ENCODE assay signal across 1 cellular context in the genomic region with DNA sequence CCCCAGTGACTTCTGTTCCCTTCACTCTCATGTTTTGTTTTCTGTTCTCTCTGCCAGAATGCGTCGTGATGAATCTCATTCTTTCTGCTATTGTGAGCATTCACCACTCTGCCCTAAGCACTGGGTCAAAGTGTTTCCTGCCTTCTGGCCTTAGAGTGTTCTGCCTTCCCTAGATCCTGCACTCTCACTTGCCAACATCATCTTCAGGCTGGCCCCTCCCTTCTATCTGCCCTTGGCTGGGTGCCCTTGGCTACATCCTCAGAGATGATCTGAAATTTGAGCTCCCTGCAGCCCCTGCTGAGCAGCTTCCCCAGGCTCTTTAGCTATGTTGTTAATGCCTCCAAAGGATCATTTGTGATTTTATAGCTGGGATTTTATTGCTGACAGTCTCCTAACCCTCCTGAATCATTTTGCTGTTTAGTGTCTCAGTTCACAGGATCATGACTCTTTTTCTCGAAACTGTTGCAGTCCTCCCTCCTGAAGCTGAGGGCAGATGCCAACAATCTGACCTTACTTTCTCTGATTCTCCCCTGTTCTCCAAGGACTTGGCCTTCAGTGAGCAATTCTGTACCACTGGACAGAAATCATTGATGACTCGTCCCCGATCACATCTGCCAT.
TF ChIP-seq lines count a peak whose summit lies in the region.

No MANE protein-coding gene starts in this region.

TF ChIP-seq in HepG2, 621 proteins besides CTCF, POLR2A, EP300 and RAD21 (continued from another document and continues in another):
- TF ChIP-seq AGO2 (optimal IDR thresholded peaks at IDR 0.05; ENCODE audit: low read depth, low read length) (peak; percentile 25), ZNF709 (CRISPR knock-in tag; IDR thresholded peaks at IDR 0.05) (no peak), ZNF331 (CRISPR knock-in tag; IDR thresholded peaks at IDR 0.05) (0 out of 2 replicates have a peak, but pooled peaks have one; percentile 30), SALL1 (CRISPR knock-in tag; IDR thresholded peaks at IDR 0.05) (peak; percentile 50; the same call in 1 of the 2 replicates), ZNF235 (CRISPR knock-in tag; IDR thresholded peaks at IDR 0.05; ENCODE audit: borderline replicate concordance) (no peak), RBM22 (optimal IDR thresholded peaks at IDR 0.05; ENCODE audit: low read length) (peak; percentile 88), MAF1 (CRISPR knock-in tag; IDR thresholded peaks at IDR 0.05; ENCODE audit: borderline replicate concordance) (no peak), CBFB (CRISPR knock-in tag; IDR thresholded peaks at IDR 0.05) (peak; percentile 62), SIX1 (CRISPR knock-in tag; IDR thresholded peaks at IDR 0.05; ENCODE audit: borderline replicate concordance) (0 out of 2 replicates have a peak, but pooled peaks have one; percentile 64), PAF1 (CRISPR knock-in tag; IDR thresholded peaks at IDR 0.05) (peak; percentile 86), SNRNP70 (IDR thresholded peaks at IDR 0.05; ENCODE audit: low read depth, low read length) (no peak), FOSL2 (CRISPR knock-in tag; IDR thresholded peaks at IDR 0.05) (peak; percentile 21; the same call in 1 of the 2 replicates), ZFYVE20 (CRISPR knock-in tag; IDR thresholded peaks at IDR 0.05; ENCODE audit: borderline replicate concordance, low read depth) (peak; percentile 69; the same call in 1 of the 2 replicates), MED1 (CRISPR knock-in tag; IDR thresholded peaks at IDR 0.05) (no peak), KAT8 (CRISPR knock-in tag; IDR thresholded peaks at IDR 0.05) (no peak), ZNF292 (CRISPR knock-in tag; IDR thresholded peaks at IDR 0.05; ENCODE audit: borderline replicate concordance, low read depth) (peak; percentile 32; the same call in 1 of the 2 replicates), MBNL3 (CRISPR knock-in tag; conservative IDR thresholded peaks at IDR 0.05) (0 out of 2 replicates have a peak, but pooled peaks have one; percentile 13), ZNF550 (CRISPR knock-in tag; IDR thresholded peaks at IDR 0.05; ENCODE audit: borderline replicate concordance) (no peak), ZNF543 (CRISPR knock-in tag; IDR thresholded peaks at IDR 0.05) (0 out of 2 replicates have a peak, but pooled peaks have one; percentile 10), YEATS2 (CRISPR knock-in tag; IDR thresholded peaks at IDR 0.05; ENCODE audit: borderline replicate concordance) (peak; percentile 13; the same call in 1 of the 2 replicates), ZNF567 (CRISPR knock-in tag; IDR thresholded peaks at IDR 0.05; ENCODE audit: borderline replicate concordance) (no peak), CREB1 (IDR thresholded peaks at IDR 0.05) (no peak), CREB1 (CRISPR knock-in tag; IDR thresholded peaks at IDR 0.05) (no peak), ZNF569 (CRISPR knock-in tag; IDR thresholded peaks at IDR 0.05; ENCODE audit: borderline replicate concordance) (no peak), ZNF326 (CRISPR knock-in tag; IDR thresholded peaks at IDR 0.05; ENCODE audit: borderline replicate concordance) (peak; percentile 86; the same call in 1 of the 2 replicates), ZSCAN22 (CRISPR knock-in tag; IDR thresholded peaks at IDR 0.05) (no peak), ZSCAN12 (CRISPR knock-in tag; IDR thresholded peaks at IDR 0.05) (no peak), NCOA2 (CRISPR knock-in tag; IDR thresholded peaks at IDR 0.05) (0 out of 2 replicates have a peak, but pooled peaks have one; percentile 16), ERF (CRISPR knock-in tag; IDR thresholded peaks at IDR 0.05) (no peak), POLR2AphosphoS2 (IDR thresholded peaks at IDR 0.05; ENCODE audit: low read depth, low read length) (peak; percentile 73; the same call in 1 of the 2 replicates), ARNT2 (CRISPR knock-in tag; IDR thresholded peaks at IDR 0.05; ENCODE audit: low read depth) (peak; percentile 42; the same call in 1 of the 2 replicates), CHCHD3 (CRISPR knock-in tag; IDR thresholded peaks at IDR 0.05) (0 out of 2 replicates have a peak, but pooled peaks have one; percentile 81), EZH2 (conservative IDR thresholded peaks at IDR 0.05; ENCODE audit: low read depth, low read length) (no peak), GATAD2A (CRISPR knock-in tag; IDR thresholded peaks at IDR 0.05) (0 out of 2 replicates have a peak, but pooled peaks have one; percentile 23), SOX13 (IDR thresholded peaks at IDR 0.05) (no peak), SOX13 (CRISPR knock-in tag; conservative IDR thresholded peaks at IDR 0.05 in 1 of 2, IDR thresholded peaks at IDR 0.05 in 1 of 2) (0 out of 4 replicates have a peak, but pooled peaks of 1 of the 2 experiments have one; percentile 2), ZBTB3 (CRISPR knock-in tag; IDR thresholded peaks at IDR 0.05; ENCODE audit: borderline replicate concordance, low read depth) (no peak), POLR2G (IDR thresholded peaks at IDR 0.05; ENCODE audit: low read depth, low read length) (peak; percentile 18), ZNF772 (CRISPR knock-in tag; IDR thresholded peaks at IDR 0.05) (0 out of 2 replicates have a peak, but pooled peaks have one; percentile 68), STAT5B (CRISPR knock-in tag; IDR thresholded peaks at IDR 0.05) (no peak), IRF2 (CRISPR knock-in tag; IDR thresholded peaks at IDR 0.05) (peak; percentile 31; the same call in 1 of the 2 replicates)
- TF ChIP-seq, protein P1, sequence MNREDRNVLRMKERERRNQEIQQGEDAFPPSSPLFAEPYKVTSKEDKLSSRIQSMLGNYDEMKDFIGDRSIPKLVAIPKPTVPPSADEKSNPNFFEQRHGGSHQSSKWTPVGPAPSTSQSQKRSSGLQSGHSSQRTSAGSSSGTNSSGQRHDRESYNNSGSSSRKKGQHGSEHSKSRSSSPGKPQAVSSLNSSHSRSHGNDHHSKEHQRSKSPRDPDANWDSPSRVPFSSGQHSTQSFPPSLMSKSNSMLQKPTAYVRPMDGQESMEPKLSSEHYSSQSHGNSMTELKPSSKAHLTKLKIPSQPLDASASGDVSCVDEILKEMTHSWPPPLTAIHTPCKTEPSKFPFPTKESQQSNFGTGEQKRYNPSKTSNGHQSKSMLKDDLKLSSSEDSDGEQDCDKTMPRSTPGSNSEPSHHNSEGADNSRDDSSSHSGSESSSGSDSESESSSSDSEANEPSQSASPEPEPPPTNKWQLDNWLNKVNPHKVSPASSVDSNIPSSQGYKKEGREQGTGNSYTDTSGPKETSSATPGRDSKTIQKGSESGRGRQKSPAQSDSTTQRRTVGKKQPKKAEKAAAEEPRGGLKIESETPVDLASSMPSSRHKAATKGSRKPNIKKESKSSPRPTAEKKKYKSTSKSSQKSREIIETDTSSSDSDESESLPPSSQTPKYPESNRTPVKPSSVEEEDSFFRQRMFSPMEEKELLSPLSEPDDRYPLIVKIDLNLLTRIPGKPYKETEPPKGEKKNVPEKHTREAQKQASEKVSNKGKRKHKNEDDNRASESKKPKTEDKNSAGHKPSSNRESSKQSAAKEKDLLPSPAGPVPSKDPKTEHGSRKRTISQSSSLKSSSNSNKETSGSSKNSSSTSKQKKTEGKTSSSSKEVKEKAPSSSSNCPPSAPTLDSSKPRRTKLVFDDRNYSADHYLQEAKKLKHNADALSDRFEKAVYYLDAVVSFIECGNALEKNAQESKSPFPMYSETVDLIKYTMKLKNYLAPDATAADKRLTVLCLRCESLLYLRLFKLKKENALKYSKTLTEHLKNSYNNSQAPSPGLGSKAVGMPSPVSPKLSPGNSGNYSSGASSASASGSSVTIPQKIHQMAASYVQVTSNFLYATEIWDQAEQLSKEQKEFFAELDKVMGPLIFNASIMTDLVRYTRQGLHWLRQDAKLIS (CRISPR knock-in tag; IDR thresholded peaks at IDR 0.05): peak; percentile 59
- TF ChIP-seq, protein P2, sequence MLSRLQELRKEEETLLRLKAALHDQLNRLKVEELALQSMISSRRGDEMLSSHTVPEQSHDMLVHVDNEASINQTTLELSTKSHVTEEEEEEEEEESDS (CRISPR knock-in tag; IDR thresholded peaks at IDR 0.05; ENCODE audit: borderline replicate concordance): no peak
- TF ChIP-seq, protein P3, sequence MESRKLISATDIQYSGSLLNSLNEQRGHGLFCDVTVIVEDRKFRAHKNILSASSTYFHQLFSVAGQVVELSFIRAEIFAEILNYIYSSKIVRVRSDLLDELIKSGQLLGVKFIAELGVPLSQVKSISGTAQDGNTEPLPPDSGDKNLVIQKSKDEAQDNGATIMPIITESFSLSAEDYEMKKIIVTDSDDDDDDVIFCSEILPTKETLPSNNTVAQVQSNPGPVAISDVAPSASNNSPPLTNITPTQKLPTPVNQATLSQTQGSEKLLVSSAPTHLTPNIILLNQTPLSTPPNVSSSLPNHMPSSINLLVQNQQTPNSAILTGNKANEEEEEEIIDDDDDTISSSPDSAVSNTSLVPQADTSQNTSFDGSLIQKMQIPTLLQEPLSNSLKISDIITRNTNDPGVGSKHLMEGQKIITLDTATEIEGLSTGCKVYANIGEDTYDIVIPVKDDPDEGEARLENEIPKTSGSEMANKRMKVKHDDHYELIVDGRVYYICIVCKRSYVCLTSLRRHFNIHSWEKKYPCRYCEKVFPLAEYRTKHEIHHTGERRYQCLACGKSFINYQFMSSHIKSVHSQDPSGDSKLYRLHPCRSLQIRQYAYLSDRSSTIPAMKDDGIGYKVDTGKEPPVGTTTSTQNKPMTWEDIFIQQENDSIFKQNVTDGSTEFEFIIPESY (CRISPR knock-in tag; IDR thresholded peaks at IDR 0.05): no peak
- TF ChIP-seq, protein P4, sequence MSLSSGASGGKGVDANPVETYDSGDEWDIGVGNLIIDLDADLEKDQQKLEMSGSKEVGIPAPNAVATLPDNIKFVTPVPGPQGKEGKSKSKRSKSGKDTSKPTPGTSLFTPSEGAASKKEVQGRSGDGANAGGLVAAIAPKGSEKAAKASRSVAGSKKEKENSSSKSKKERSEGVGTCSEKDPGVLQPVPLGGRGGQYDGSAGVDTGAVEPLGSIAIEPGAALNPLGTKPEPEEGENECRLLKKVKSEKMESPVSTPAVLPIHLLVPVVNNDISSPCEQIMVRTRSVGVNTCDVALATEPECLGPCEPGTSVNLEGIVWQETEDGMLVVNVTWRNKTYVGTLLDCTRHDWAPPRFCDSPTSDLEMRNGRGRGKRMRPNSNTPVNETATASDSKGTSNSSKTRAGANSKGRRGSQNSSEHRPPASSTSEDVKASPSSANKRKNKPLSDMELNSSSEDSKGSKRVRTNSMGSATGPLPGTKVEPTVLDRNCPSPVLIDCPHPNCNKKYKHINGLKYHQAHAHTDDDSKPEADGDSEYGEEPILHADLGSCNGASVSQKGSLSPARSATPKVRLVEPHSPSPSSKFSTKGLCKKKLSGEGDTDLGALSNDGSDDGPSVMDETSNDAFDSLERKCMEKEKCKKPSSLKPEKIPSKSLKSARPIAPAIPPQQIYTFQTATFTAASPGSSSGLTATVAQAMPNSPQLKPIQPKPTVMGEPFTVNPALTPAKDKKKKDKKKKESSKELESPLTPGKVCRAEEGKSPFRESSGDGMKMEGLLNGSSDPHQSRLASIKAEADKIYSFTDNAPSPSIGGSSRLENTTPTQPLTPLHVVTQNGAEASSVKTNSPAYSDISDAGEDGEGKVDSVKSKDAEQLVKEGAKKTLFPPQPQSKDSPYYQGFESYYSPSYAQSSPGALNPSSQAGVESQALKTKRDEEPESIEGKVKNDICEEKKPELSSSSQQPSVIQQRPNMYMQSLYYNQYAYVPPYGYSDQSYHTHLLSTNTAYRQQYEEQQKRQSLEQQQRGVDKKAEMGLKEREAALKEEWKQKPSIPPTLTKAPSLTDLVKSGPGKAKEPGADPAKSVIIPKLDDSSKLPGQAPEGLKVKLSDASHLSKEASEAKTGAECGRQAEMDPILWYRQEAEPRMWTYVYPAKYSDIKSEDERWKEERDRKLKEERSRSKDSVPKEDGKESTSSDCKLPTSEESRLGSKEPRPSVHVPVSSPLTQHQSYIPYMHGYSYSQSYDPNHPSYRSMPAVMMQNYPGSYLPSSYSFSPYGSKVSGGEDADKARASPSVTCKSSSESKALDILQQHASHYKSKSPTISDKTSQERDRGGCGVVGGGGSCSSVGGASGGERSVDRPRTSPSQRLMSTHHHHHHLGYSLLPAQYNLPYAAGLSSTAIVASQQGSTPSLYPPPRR (CRISPR knock-in tag; IDR thresholded peaks at IDR 0.05; ENCODE audit: borderline replicate concordance): 0 out of 2 replicates have a peak, but pooled peaks have one; percentile 15
- TF ChIP-seq, protein P5, sequence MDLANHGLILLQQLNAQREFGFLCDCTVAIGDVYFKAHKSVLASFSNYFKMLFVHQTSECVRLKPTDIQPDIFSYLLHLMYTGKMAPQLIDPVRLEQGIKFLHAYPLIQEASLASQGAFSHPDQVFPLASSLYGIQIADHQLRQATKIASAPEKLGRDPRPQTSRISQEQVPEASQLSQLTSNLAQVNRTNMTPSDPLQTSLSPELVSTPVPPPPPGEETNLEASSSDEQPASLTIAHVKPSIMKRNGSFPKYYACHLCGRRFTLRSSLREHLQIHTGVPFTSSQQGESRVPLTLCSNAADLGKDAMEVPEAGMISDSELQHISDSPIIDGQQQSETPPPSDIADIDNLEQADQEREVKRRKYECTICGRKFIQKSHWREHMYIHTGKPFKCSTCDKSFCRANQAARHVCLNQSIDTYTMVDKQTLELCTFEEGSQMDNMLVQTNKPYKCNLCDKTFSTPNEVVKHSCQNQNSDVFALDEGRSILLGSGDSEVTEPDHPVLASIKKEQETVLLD (CRISPR knock-in tag; IDR thresholded peaks at IDR 0.05; ENCODE audit: low read depth): no peak
- TF ChIP-seq, protein P6, sequence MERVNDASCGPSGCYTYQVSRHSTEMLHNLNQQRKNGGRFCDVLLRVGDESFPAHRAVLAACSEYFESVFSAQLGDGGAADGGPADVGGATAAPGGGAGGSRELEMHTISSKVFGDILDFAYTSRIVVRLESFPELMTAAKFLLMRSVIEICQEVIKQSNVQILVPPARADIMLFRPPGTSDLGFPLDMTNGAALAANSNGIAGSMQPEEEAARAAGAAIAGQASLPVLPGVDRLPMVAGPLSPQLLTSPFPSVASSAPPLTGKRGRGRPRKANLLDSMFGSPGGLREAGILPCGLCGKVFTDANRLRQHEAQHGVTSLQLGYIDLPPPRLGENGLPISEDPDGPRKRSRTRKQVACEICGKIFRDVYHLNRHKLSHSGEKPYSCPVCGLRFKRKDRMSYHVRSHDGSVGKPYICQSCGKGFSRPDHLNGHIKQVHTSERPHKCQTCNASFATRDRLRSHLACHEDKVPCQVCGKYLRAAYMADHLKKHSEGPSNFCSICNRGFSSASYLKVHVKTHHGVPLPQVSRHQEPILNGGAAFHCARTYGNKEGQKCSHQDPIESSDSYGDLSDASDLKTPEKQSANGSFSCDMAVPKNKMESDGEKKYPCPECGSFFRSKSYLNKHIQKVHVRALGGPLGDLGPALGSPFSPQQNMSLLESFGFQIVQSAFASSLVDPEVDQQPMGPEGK (CRISPR knock-in tag; IDR thresholded peaks at IDR 0.05): peak; percentile 47; the same call in 1 of the 2 replicates
